ENCODE assay signal across 1 cellular context in the genomic region with DNA sequence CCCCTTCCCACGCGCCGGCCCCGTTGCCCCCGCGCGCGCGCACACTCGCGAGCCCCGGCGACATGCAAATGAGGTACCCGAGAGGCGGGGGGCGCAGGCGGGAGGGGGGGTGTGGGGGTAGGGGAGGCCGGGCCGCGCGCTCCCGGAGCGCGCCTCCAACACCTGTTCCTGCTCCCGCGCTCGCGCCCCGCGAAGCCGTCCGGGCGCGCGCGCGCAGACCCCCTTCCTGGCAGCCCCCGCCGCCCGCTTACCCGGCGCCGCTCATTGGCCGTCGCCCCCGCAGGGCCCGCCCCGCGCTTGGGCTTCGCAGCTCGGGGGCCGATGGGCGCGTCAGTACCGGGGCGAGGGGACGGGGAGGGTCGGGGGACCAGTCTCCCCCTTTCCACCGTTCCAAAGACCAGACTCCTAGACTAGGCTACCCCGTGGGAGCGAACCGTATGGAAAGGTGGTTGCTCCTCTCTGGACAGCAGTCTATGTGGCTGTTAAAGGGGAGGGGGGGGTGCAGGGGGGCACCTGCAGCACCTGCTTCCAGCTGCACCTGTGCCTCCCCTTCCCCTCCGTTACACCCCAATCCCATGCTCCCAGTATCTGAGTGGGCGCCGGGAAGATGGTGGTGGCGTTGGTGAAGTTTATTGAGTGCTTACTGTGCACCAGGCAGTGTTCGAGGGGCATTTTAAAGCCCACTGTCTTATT.
TF ChIP-seq lines count a peak whose summit lies in the region.

No MANE protein-coding gene starts in this region.

TF ChIP-seq in K562, 482 proteins besides CTCF, POLR2A, EP300 and RAD21:
- TF ChIP-seq PCBP1 (IDR thresholded peaks at IDR 0.05; ENCODE audit: low read depth, low read length, poor library complexity, severe bottlenecking) (peak; percentile 52), CHD2 (IDR thresholded peaks at IDR 0.05; ENCODE audit: low read depth, low read length) (peak; percentile 52; the same call in 1 of the 2 replicates), RBM25 (IDR thresholded peaks at IDR 0.05; ENCODE audit: low read depth, low read length, severe bottlenecking) (peak; percentile 65), ZNF740 (CRISPR knock-in tag; IDR thresholded peaks at IDR 0.05) (peak; percentile 83), ZNF740 (tag; IDR thresholded peaks at IDR 0.05) (no peak), L3MBTL2 (IDR thresholded peaks at IDR 0.05) (0 out of 2 replicates have a peak, but pooled peaks have one; percentile 16), ZBTB7A (IDR thresholded peaks at IDR 0.05; ENCODE audit: borderline replicate concordance, control insufficient read depth, low read depth, low read length) (peak; percentile 84), MAZ (CRISPR knock-in tag; conservative IDR thresholded peaks at IDR 0.05 in 1 of 2, IDR thresholded peaks at IDR 0.05 in 1 of 2) (0 out of 4 replicates have a peak, but pooled peaks of 1 of the 2 experiments have one; percentile 15), E2F3 (CRISPR knock-in tag; IDR thresholded peaks at IDR 0.05) (no peak), ZNF282 (CRISPR knock-in tag; IDR thresholded peaks at IDR 0.05) (no peak), EGR1 (conservative IDR thresholded peaks at IDR 0.05) (0 out of 2 replicates have a peak, but pooled peaks have one; percentile 3), SMAD2 (IDR thresholded peaks at IDR 0.05; ENCODE audit: low read depth, low read length) (no peak), ZBTB40 (IDR thresholded peaks at IDR 0.05) (0 out of 2 replicates have a peak, but pooled peaks have one; percentile 35), ZBTB40 (CRISPR knock-in tag; IDR thresholded peaks at IDR 0.05) (no peak), POLR2G (IDR thresholded peaks at IDR 0.05; ENCODE audit: low read depth, low read length) (0 out of 2 replicates have a peak, but pooled peaks have one; percentile 1), GABPB1 (CRISPR knock-in tag; IDR thresholded peaks at IDR 0.05) (0 out of 2 replicates have a peak, but pooled peaks have one; percentile 16), YY1 (IDR thresholded peaks at IDR 0.05; ENCODE audit: borderline replicate concordance in 1 of 3, control insufficient read depth in 1 of 3, extremely low read depth in 1 of 3, insufficient read depth in 3 of 3, insufficient read length in 1 of 3, insufficient replicate concordance in 2 of 3, low read depth in 1 of 3, low read length in 2 of 3) (no peak), PKNOX1 (IDR thresholded peaks at IDR 0.05) (no peak), NCOR1 (IDR thresholded peaks at IDR 0.05) (no peak), ERF (CRISPR knock-in tag; IDR thresholded peaks at IDR 0.05) (no peak)
- TF ChIP-seq, protein P1, sequence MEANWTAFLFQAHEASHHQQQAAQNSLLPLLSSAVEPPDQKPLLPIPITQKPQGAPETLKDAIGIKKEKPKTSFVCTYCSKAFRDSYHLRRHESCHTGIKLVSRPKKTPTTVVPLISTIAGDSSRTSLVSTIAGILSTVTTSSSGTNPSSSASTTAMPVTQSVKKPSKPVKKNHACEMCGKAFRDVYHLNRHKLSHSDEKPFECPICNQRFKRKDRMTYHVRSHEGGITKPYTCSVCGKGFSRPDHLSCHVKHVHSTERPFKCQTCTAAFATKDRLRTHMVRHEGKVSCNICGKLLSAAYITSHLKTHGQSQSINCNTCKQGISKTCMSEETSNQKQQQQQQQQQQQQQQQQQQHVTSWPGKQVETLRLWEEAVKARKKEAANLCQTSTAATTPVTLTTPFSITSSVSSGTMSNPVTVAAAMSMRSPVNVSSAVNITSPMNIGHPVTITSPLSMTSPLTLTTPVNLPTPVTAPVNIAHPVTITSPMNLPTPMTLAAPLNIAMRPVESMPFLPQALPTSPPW (CRISPR knock-in tag; IDR thresholded peaks at IDR 0.05): peak; percentile 92
- TF ChIP-seq, protein P2, sequence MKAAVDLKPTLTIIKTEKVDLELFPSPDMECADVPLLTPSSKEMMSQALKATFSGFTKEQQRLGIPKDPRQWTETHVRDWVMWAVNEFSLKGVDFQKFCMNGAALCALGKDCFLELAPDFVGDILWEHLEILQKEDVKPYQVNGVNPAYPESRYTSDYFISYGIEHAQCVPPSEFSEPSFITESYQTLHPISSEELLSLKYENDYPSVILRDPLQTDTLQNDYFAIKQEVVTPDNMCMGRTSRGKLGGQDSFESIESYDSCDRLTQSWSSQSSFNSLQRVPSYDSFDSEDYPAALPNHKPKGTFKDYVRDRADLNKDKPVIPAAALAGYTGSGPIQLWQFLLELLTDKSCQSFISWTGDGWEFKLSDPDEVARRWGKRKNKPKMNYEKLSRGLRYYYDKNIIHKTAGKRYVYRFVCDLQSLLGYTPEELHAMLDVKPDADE (conservative IDR thresholded peaks at IDR 0.05; ENCODE audit: control insufficient read depth, low read depth, low read length): 0 out of 2 replicates have a peak, but pooled peaks have one; percentile 11
TF ChIP-seq in K562: peak in this region for 13.
